ENCODE assay signal across 10 cellular contexts in genomic region chr7:131538071-131538790, GRCh38. TPM values are rescaled to one million over a fixed set of nuclear protein-coding genes. Genes with fewer than 3 reads are reported as not detected.
A peak's percentile ranks its signal among the peaks of the same experiment; 100 is the strongest.
DNase-seq lines count a peak whose midpoint lies in the region; ATAC-seq, FAIRE-seq and TF ChIP-seq lines count a peak whose summit lies in the region.
"Had no signal": no experiment of that assay in that cellular context is flagged by ENCODE, and none has a peak within 500 bp of the region (broad histone marks: within the 10 kb centered on the region; RNA-seq: fewer than 3 reads in every experiment).

No MANE protein-coding gene starts in this region.

- no peak for FAIRE-seq in HepG2 (lab: Jason Lieb, UNC)
- FAIRE-seq in D721Med (lab: Jason Lieb, UNC) = no peak

- H3K4me2 ChIP-seq in GM23338 = peak overlapping the region; percentile 64; the same call in 1 of the 2 replicates
- H3K4me2 ChIP-seq in HepG2 (ENCODE audit: low read depth, low read length) = no peak overlapping the region

- no peak overlapping the region for H2AFZ ChIP-seq in GM23338
- no peak overlapping the region for H2AFZ ChIP-seq in HepG2 (ENCODE audit: low read length)

- H3K9me3 Mint-ChIP-seq in GM23338 = no peaks in the 10 kb centered on the region
- H3K9me3 Mint-ChIP-seq in WTC11 = no peaks in the 10 kb centered on the region
- no peaks in the 10 kb centered on the region for H3K9me3 Mint-ChIP-seq in CD4-positive, alpha-beta memory T cell
- no peaks in the 10 kb centered on the region for H3K9me3 Mint-ChIP-seq in stimulated activated naive CD8-positive, alpha-beta T cell treated with anti-CD3 and anti-CD28 coated beads, Interleukin-15, amount 100 ng/mL, for 72 hours
- H3K9me3 Mint-ChIP-seq: activated CD4-positive, alpha-beta T cell treated with anti-CD3 and anti-CD28 coated beads, Interleukin-2, amount 10 ng/mL, durations not matched to agents 7 days and 5 days; stimulated activated effector memory CD8-positive, alpha-beta T cell treated with anti-CD3 and anti-CD28 coated beads, Interleukin-12 subunit alpha, Interleukin-12 subunit beta, amount 100 ng/mL, for 72 hours had no signal

- in situ Hi-C loops in HepG2 (cut with HindIII; ENCODE audit: extremely low pct_ligation_motif_present, low pct_unique_long_range_greater_than_20kb) = no loop called here

- no peak for TF ChIP-seq EP300 in HepG2 (IDR thresholded peaks at IDR 0.05; ENCODE audit: low read depth in 2 of 2, low read length in 2 of 2)
- TF ChIP-seq EP300 in HepG2 (CRISPR knock-in tag; IDR thresholded peaks at IDR 0.05; ENCODE audit: borderline replicate concordance) = no peak

- peak overlapping the region; percentile 88 for H3K27ac ChIP-seq in GM23338 (ENCODE audit: low read depth)
- peak overlapping the region; percentile 83 to 86 for H3K27ac ChIP-seq in right atrium auricular region
- no peak overlapping the region for H3K27ac ChIP-seq in HepG2 (ENCODE audit: extremely low read length, insufficient read depth, low read length)
- no peak overlapping the region for H3K27ac ChIP-seq in CD4-positive, alpha-beta memory T cell (ENCODE audit: low read depth, low read length)

- peaks cover 74% of the 10 kb centered on the region for H3F3A ChIP-seq in GM23338 (replicated peaks; ENCODE audit: low read depth)

- 59% methylated on average over 11 of the region's 12 CpGs for WGBS in HepG2 (ENCODE audit: low lambda C conversion rate)

- no peak for TF ChIP-seq POLR2A in HepG2 (IDR thresholded peaks at IDR 0.05; ENCODE audit: insufficient read depth in 1 of 2, low read depth in 2 of 2, low read length in 2 of 2)

- H3K36me3 Mint-ChIP-seq in GM23338 (ENCODE audit: low read depth) (peaks cover 94% of the 10 kb centered on the region), WTC11 (peaks cover 46% of the 10 kb centered on the region)
- H3K36me3 Mint-ChIP-seq in CD4-positive, alpha-beta memory T cell = no peaks in the 10 kb centered on the region
- H3K36me3 Mint-ChIP-seq: stimulated activated effector memory CD8-positive, alpha-beta T cell treated with anti-CD3 and anti-CD28 coated beads, Interleukin-12 subunit alpha, Interleukin-12 subunit beta, amount 100 ng/mL, for 72 hours had no signal

- peaks cover 86% of the 10 kb centered on the region for H3K4me1 Mint-ChIP-seq in GM23338
- H3K4me1 Mint-ChIP-seq in WTC11 = peaks cover 90% of the 10 kb centered on the region
- H3K4me1 Mint-ChIP-seq in CD4-positive, alpha-beta memory T cell = no peaks in the 10 kb centered on the region
- no peaks in the 10 kb centered on the region for H3K4me1 Mint-ChIP-seq in stimulated activated naive CD8-positive, alpha-beta T cell treated with anti-CD3 and anti-CD28 coated beads, Interleukin-15, amount 100 ng/mL, for 72 hours
- H3K4me1 Mint-ChIP-seq: activated CD4-positive, alpha-beta T cell treated with anti-CD3 and anti-CD28 coated beads, Interleukin-2, amount 10 ng/mL, durations not matched to agents 7 days and 5 days; stimulated activated effector memory CD8-positive, alpha-beta T cell treated with anti-CD3 and anti-CD28 coated beads, Interleukin-12 subunit alpha, Interleukin-12 subunit beta, amount 100 ng/mL, for 72 hours had no signal

- no peaks in the 10 kb centered on the region for H3K9me2 ChIP-seq in GM23338 (ENCODE audit: insufficient read depth)

- CTCF ChIA-PET in WTC11 (lab: Charles Lee) (interaction anchor here (1.1 to 3.1 kb wide), 4 partner anchors 9 to 117 kb away, joined by 3 to 20 read pairs (median 6); no protein-coding TSS in a partner anchor), HepG2 (lab: Yijun Ruan, JAX; ENCODE audit: low intra/inter-chr PET ratio, low total read pairs) (no interaction called here)
- CTCF ChIA-PET in CD4-positive, alpha-beta memory T cell (lab: Charles Lee; ENCODE audit: partially characterized antibody) = interaction anchor here (1.5 to 1.7 kb wide), 2 partner anchors 23 to 25 kb away, joined by 3 to 4 read pairs; no protein-coding TSS in a partner anchor

- H3K4me3 Mint-ChIP-seq in GM23338 (peak overlapping the region; percentile 40; the same call in 1 of the 3 replicates), WTC11 (no peak overlapping the region)
- H3K4me3 Mint-ChIP-seq in CD4-positive, alpha-beta memory T cell = no peak overlapping the region
- no peak overlapping the region for H3K4me3 Mint-ChIP-seq in stimulated activated naive CD8-positive, alpha-beta T cell treated with anti-CD3 and anti-CD28 coated beads, Interleukin-15, amount 100 ng/mL, for 72 hours
- H3K4me3 Mint-ChIP-seq: activated CD4-positive, alpha-beta T cell treated with anti-CD3 and anti-CD28 coated beads, Interleukin-2, amount 10 ng/mL, durations not matched to agents 7 days and 5 days; stimulated activated effector memory CD8-positive, alpha-beta T cell treated with anti-CD3 and anti-CD28 coated beads, Interleukin-12 subunit alpha, Interleukin-12 subunit beta, amount 100 ng/mL, for 72 hours had no signal

- DNase-seq in GM23338 (ENCODE audit: low spot score) (peak; percentile 61), WTC11 (ENCODE audit: low spot score) (no peak), right atrium auricular region (ENCODE audit: low spot score) (no peak), retinal pigment epithelial cell (ENCODE audit: low read depth) (peak; percentile 48), HepG2 (ENCODE audit: low spot score) (no peak), D721Med (ENCODE audit: insufficient read length, low spot score) (no peak)
- no peak for DNase-seq in CD4-positive, alpha-beta memory T cell
- DNase-seq in stimulated activated naive CD8-positive, alpha-beta T cell treated with anti-CD3 and anti-CD28 coated beads, Interleukin-15, amount 100 ng/mL, for 72 hours = no peak
- DNase-seq: activated CD4-positive, alpha-beta T cell treated with anti-CD3 and anti-CD28 coated beads, Interleukin-2, amount 10 ng/mL, durations not matched to agents 7 days and 5 days had no signal

- POLR2A ChIA-PET in WTC11 (lab: Charles Lee) (interaction anchor here (1.2 kb wide), 1 partner anchor 19 kb away, joined by 3 read pairs; no protein-coding TSS in a partner anchor), HepG2 (lab: Yijun Ruan, JAX) (no interaction called here)
- POLR2A ChIA-PET in CD4-positive, alpha-beta memory T cell (lab: Charles Lee; ENCODE audit: partially characterized antibody) = no interaction called here

- H3K4me3 ChIP-seq in GM23338 (no peak overlapping the region), right atrium auricular region (no peak overlapping the region), retinal pigment epithelial cell (ENCODE audit: low read length) (no peak overlapping the region), HepG2 (replicated peaks in 1 of 3; ENCODE audit: insufficient read depth in 1 of 3, low read depth in 2 of 3, low read length in 3 of 3) (no peak overlapping the region)
- H3K4me3 ChIP-seq in CD4-positive, alpha-beta memory T cell (ENCODE audit: low read length in 2 of 2) = no peak overlapping the region

- peaks cover 94% of the 10 kb centered on the region for H3K4me1 ChIP-seq in GM23338 (ENCODE audit: insufficient read depth)
- peaks cover 0 to 91% of the 10 kb centered on the region in 2 donors for H3K4me1 ChIP-seq in right atrium auricular region
- H3K4me1 ChIP-seq in HepG2 (ENCODE audit: insufficient read depth, low read length) = peaks cover 19% of the 10 kb centered on the region
- H3K4me1 ChIP-seq in CD4-positive, alpha-beta memory T cell (ENCODE audit: insufficient read depth, low read length) = no peaks in the 10 kb centered on the region

- H4K20me1 ChIP-seq in GM23338 (replicated peaks; ENCODE audit: insufficient read depth) (peaks cover 95% of the 10 kb centered on the region), HepG2 (ENCODE audit: insufficient read depth, low read length) (no peaks in the 10 kb centered on the region)

- H3K9me3 ChIP-seq in right atrium auricular region (no peaks in the 10 kb centered on the region), HepG2 (ENCODE audit: low read length) (no peaks in the 10 kb centered on the region)
- H3K9me3 ChIP-seq in CD4-positive, alpha-beta memory T cell (ENCODE audit: control insufficient read depth in 1 of 2, low read length in 2 of 2) = no peaks in the 10 kb centered on the region

- H3K27me3 ChIP-seq in GM23338 (ENCODE audit: insufficient read depth) (no peaks in the 10 kb centered on the region), right atrium auricular region (no peaks in the 10 kb centered on the region), HepG2 (ENCODE audit: control insufficient read depth in 1 of 2, insufficient read depth in 2 of 2, low read length in 2 of 2) (peaks cover 1 to 21% of the 10 kb centered on the region in 2 experiments; a peak in 3 of 5 replicates)
- no peaks in the 10 kb centered on the region for H3K27me3 ChIP-seq in CD4-positive, alpha-beta memory T cell (ENCODE audit: insufficient read depth, low read length)

- BruUV-seq in HepG2 (replicated peaks; lab: Mats Ljungman, UMichigan) = no TSS peak

- no peaks in the 10 kb centered on the region; the same call in 1 of the 2 replicates for H3K36me3 ChIP-seq in GM23338 (ENCODE audit: insufficient read depth)
- no peaks in the 10 kb centered on the region for H3K36me3 ChIP-seq in right atrium auricular region
- H3K36me3 ChIP-seq in HepG2 (replicated peaks in 1 of 2; ENCODE audit: control insufficient read depth in 1 of 2, insufficient read depth in 2 of 2, low read length in 2 of 2) = no peaks in the 10 kb centered on the region
- H3K36me3 ChIP-seq in CD4-positive, alpha-beta memory T cell (ENCODE audit: insufficient read depth, low read length) = no peaks in the 10 kb centered on the region

- no peak overlapping the region for H3K9ac ChIP-seq in HepG2 (ENCODE audit: insufficient read depth, low read depth, low read length)

- no peak for TF ChIP-seq RAD21 in HepG2 (CRISPR knock-in tag; IDR thresholded peaks at IDR 0.05)

- ATAC-seq in GM23338 (peak; percentile 4), WTC11 (peak; percentile 7), HepG2 (no peak)
- ATAC-seq in stimulated activated naive CD8-positive, alpha-beta T cell treated with anti-CD3 and anti-CD28 coated beads, Interleukin-15, amount 100 ng/mL, for 72 hours = no peak
- ATAC-seq: stimulated activated effector memory CD8-positive, alpha-beta T cell treated with anti-CD3 and anti-CD28 coated beads, Interleukin-12 subunit alpha, Interleukin-12 subunit beta, amount 100 ng/mL, for 72 hours had no signal

- no peak for TF ChIP-seq CTCF in GM23338 (conservative IDR thresholded peaks at IDR 0.05; ENCODE audit: low read depth in 2 of 2)
- TF ChIP-seq CTCF in WTC11 (IDR thresholded peaks at IDR 0.05) = no peak
- TF ChIP-seq CTCF in right atrium auricular region (IDR thresholded peaks at IDR 0.05) = no peak
- no peak for TF ChIP-seq CTCF in retinal pigment epithelial cell (conservative IDR thresholded peaks at IDR 0.05; ENCODE audit: low read depth, low read length)
- TF ChIP-seq CTCF in HepG2 (CRISPR knock-in tag; IDR thresholded peaks at IDR 0.05) = no peak
- TF ChIP-seq CTCF in D721Med (IDR thresholded peaks at IDR 0.05; ENCODE audit: insufficient read depth, missing control alignments) = no peak

- peaks cover 100% of the 10 kb centered on the region for H3K79me2 ChIP-seq in GM23338 (replicated peaks; ENCODE audit: insufficient read depth)
- H3K79me2 ChIP-seq in HepG2 (ENCODE audit: insufficient read depth, low read length) = no peaks in the 10 kb centered on the region

- peaks cover 23% of the 10 kb centered on the region for H3K27me3 Mint-ChIP-seq in GM23338 (ENCODE audit: insufficient read depth, low read depth, poor library complexity)
- H3K27me3 Mint-ChIP-seq in WTC11 (ENCODE audit: low read depth) = no peaks in the 10 kb centered on the region
- H3K27me3 Mint-ChIP-seq in CD4-positive, alpha-beta memory T cell = no peaks in the 10 kb centered on the region
- H3K27me3 Mint-ChIP-seq in stimulated activated naive CD8-positive, alpha-beta T cell treated with anti-CD3 and anti-CD28 coated beads, Interleukin-15, amount 100 ng/mL, for 72 hours = no peaks in the 10 kb centered on the region
- H3K27me3 Mint-ChIP-seq: activated CD4-positive, alpha-beta T cell treated with anti-CD3 and anti-CD28 coated beads, Interleukin-2, amount 10 ng/mL, durations not matched to agents 7 days and 5 days had no signal

- peak overlapping the region; percentile 81 for H3K27ac Mint-ChIP-seq in GM23338
- H3K27ac Mint-ChIP-seq in WTC11 = peak overlapping the region; percentile 95
- H3K27ac Mint-ChIP-seq in CD4-positive, alpha-beta memory T cell = no peak overlapping the region
- H3K27ac Mint-ChIP-seq in stimulated activated naive CD8-positive, alpha-beta T cell treated with anti-CD3 and anti-CD28 coated beads, Interleukin-15, amount 100 ng/mL, for 72 hours = no peak overlapping the region
- H3K27ac Mint-ChIP-seq: activated CD4-positive, alpha-beta T cell treated with anti-CD3 and anti-CD28 coated beads, Interleukin-2, amount 10 ng/mL, durations not matched to agents 7 days and 5 days; stimulated activated effector memory CD8-positive, alpha-beta T cell treated with anti-CD3 and anti-CD28 coated beads, Interleukin-12 subunit alpha, Interleukin-12 subunit beta, amount 100 ng/mL, for 72 hours had no signal

- intact Hi-C loops in HepG2 (cut with micrococcal nuclease; ENCODE audit: unreplicated experiment) = no loop called here
- intact Hi-C loops in CD4-positive, alpha-beta memory T cell (cut with micrococcal nuclease) = no loop called here

RNA-seq across cellular contexts. Expression of gene PODXL, which starts 18.2 kb away (rescaled TPM):
- total RNA-seq in GM23338 (2014; rRNA removed; shearing (Covaris generic)) = 698 and 727 TPM in 2 replicates
- polyA plus RNA-seq in GM23338 (2016; fragmentation: Nextera tagmentation; extraction: Ambion mirVana) = 215 and 220 TPM in 2 replicates
- total RNA-seq in WTC11 (2021) = 483 to 623 TPM (median 614 TPM) in 3 replicates
- 100 to 1,000 TPM in 1 of 2 donors, 10 to 100 TPM in 1; 47.6 to 144 TPM for total RNA-seq in right atrium auricular region
- 0.22 and 0.24 TPM in 2 replicates for total RNA-seq in HepG2 (2016; rRNA removed; fragmentation: Illumina TruSeq; extraction: Trizol)
- 0.09 TPM in 1 of 2 replicates, not detected in the other for total RNA-seq in HepG2 (2016; cell fraction: cytosol; rRNA removed; fragmentation: Illumina TruSeq; extraction: Trizol; ENCODE audit: low read depth)
- total RNA-seq in HepG2 (2016; cell fraction: insoluble cytoplasmic fraction; rRNA removed; fragmentation: Illumina TruSeq; extraction: Trizol) = 0.17 and 0.24 TPM in 2 replicates
- total RNA-seq in HepG2 (2016; cell fraction: membrane; rRNA removed; fragmentation: Illumina TruSeq; extraction: Trizol) = 0.12 and 0.21 TPM in 2 replicates
- 0.47 and 1.1 TPM in 2 replicates for total RNA-seq in HepG2 (2016; cell fraction: nucleus; rRNA removed; fragmentation: Illumina TruSeq; extraction: Trizol)
- polyA plus RNA-seq in HepG2 (2011; rRNA removed) = 0.33 and 0.54 TPM in 2 replicates
- polyA plus RNA-seq in HepG2 (2011; cell fraction: cytosol; rRNA removed) = 0.18 and 0.35 TPM in 2 replicates
- 0.38 and 0.55 TPM in 2 replicates for polyA plus RNA-seq in HepG2 (2011; cell fraction: nucleus; rRNA removed)
- polyA plus RNA-seq in HepG2 (2012) = 0.19 and 0.63 TPM in 2 replicates
- polyA plus RNA-seq in HepG2 (2016; cell fraction: cytosol; fragmentation: Illumina TruSeq; extraction: Trizol; ENCODE audit: low read depth) = 0.01 and 0.31 TPM in 2 replicates
- polyA plus RNA-seq in HepG2 (2016; cell fraction: insoluble cytoplasmic fraction; fragmentation: Illumina TruSeq; extraction: Trizol; ENCODE audit: low read depth) = 0.21 and 0.25 TPM in 2 replicates
- 0.03 and 0.16 TPM in 2 replicates for polyA plus RNA-seq in HepG2 (2016; cell fraction: membrane; fragmentation: Illumina TruSeq; extraction: Trizol; ENCODE audit: low read depth)
- polyA plus RNA-seq in HepG2 (2016; cell fraction: nucleus; fragmentation: Illumina TruSeq; extraction: Trizol; ENCODE audit: insufficient read depth, low read depth) = 0.69 and 1.5 TPM in 2 replicates
- 0.50 and 160 TPM in 2 replicates for polyA minus RNA-seq in HepG2 (2011; rRNA and poly(A)+ RNA removed; ENCODE audit: low replicate concordance)
- 1.5 and 2.1 TPM in 2 replicates for polyA minus RNA-seq in HepG2 (2011; cell fraction: cytosol; rRNA and poly(A)+ RNA removed)
- 0.75 and 1.4 TPM in 2 replicates for polyA minus RNA-seq in HepG2 (2011; cell fraction: nucleus; rRNA and poly(A)+ RNA removed)
- total RNA-seq in CD4-positive, alpha-beta memory T cell = 1 to 10 TPM; 1.1 to 1.3 TPM
- polyA plus RNA-seq in CD4-positive, alpha-beta memory T cell = 1 to 10 TPM in 1 of 2 donors, under 1 TPM in 1; 0.47 to 1.2 TPM

Comparison
In these comparisons a context has a peak if more than half of its experiments do, and no peak if none do; other contexts are left out.
1. ATAC-seq: peak in GM23338 (single experiment) and WTC11 (single experiment); none in HepG2 (single experiment) and stimulated activated naive CD8-positive, alpha-beta T cell treated with anti-CD3 and anti-CD28 coated beads, Interleukin-15, amount 100 ng/mL, for 72 hours (single experiment).
2. DNase-seq: peak in GM23338 (single experiment) and retinal pigment epithelial cell (single experiment); none in WTC11 (single experiment), right atrium auricular region (single experiment), HepG2 (single experiment), CD4-positive, alpha-beta memory T cell (0 of 5), stimulated activated naive CD8-positive, alpha-beta T cell treated with anti-CD3 and anti-CD28 coated beads, Interleukin-15, amount 100 ng/mL, for 72 hours (0 of 2) and D721Med (single experiment).
3. H3K27ac ChIP-seq: peak in GM23338 (single experiment) and right atrium auricular region (2 of 2); none in HepG2 (single experiment) and CD4-positive, alpha-beta memory T cell (single experiment).
4. H3K27ac Mint-ChIP-seq: peak in GM23338 (single experiment) and WTC11 (single experiment); none in CD4-positive, alpha-beta memory T cell (0 of 7) and stimulated activated naive CD8-positive, alpha-beta T cell treated with anti-CD3 and anti-CD28 coated beads, Interleukin-15, amount 100 ng/mL, for 72 hours (0 of 2).
5. RNA of gene PODXL, which starts 18.2 kb away (total RNA-seq): 698 to 727 TPM in GM23338, 483 to 623 TPM in WTC11 and 47.6 to 144 TPM in right atrium auricular region; 1.1 to 1.3 TPM in CD4-positive, alpha-beta memory T cell and 0.09 to 1.1 TPM in HepG2; every median in the first group is over 10 times any median in the second.